Comparison of ENCODE assay signal across 1 cellular context in the genomic region with DNA sequence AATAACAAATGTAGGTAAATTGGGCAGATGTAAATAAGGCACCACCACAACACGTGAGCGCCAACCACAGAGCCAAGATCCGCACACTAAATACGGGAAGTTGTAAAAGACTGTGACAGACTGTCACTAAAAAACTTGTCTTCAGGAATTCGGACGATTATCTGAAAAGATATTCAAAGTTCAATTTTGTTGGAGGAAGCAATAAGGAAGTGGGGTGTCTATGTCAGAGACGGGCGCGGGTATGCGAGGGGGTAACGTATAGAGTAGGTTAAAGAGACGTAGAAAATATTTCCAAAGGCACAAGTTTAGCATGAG.
TF ChIP-seq lines count a peak whose summit lies in the region.

No MANE protein-coding gene starts in this region.

TF ChIP-seq in HEK293, 187 proteins besides CTCF, POLR2A, EP300 and RAD21 (continued from another document):
- TF ChIP-seq TSHZ1 (tag by site-specific recombination; IDR thresholded peaks at IDR 0.05; ENCODE audit: borderline replicate concordance) = no peak
- TF ChIP-seq, protein P1, sequence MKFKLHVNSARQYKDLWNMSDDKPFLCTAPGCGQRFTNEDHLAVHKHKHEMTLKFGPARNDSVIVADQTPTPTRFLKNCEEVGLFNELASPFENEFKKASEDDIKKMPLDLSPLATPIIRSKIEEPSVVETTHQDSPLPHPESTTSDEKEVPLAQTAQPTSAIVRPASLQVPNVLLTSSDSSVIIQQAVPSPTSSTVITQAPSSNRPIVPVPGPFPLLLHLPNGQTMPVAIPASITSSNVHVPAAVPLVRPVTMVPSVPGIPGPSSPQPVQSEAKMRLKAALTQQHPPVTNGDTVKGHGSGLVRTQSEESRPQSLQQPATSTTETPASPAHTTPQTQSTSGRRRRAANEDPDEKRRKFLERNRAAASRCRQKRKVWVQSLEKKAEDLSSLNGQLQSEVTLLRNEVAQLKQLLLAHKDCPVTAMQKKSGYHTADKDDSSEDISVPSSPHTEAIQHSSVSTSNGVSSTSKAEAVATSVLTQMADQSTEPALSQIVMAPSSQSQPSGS (tag by site-specific recombination; IDR thresholded peaks at IDR 0.05; ENCODE audit: low read depth) = no peak
- TF ChIP-seq ZNF16 (tag by site-specific recombination; IDR thresholded peaks at IDR 0.05; ENCODE audit: low read depth) = no peak
- TF ChIP-seq ZNF510 (tag by site-specific recombination; IDR thresholded peaks at IDR 0.05; ENCODE audit: insufficient replicate concordance) = no peak
- TF ChIP-seq ZNF776 (tag by site-specific recombination; IDR thresholded peaks at IDR 0.05; ENCODE audit: borderline replicate concordance) = no peak
- no peak for TF ChIP-seq ZNF585B (tag by site-specific recombination; IDR thresholded peaks at IDR 0.05)
- TF ChIP-seq ZNF501 (tag by site-specific recombination; IDR thresholded peaks at IDR 0.05) = no peak
- no peak for TF ChIP-seq ZNF391 (tag by site-specific recombination; IDR thresholded peaks at IDR 0.05; ENCODE audit: borderline replicate concordance, low read depth)
- no peak for TF ChIP-seq ZNF433 (tag by site-specific recombination; IDR thresholded peaks at IDR 0.05; ENCODE audit: low read depth)
- no peak for TF ChIP-seq ZIC2 (tag by site-specific recombination; IDR thresholded peaks at IDR 0.05)
- no peak for TF ChIP-seq ZNF248 (tag by site-specific recombination; IDR thresholded peaks at IDR 0.05)
- no peak for TF ChIP-seq ZNF426 (tag by site-specific recombination; IDR thresholded peaks at IDR 0.05)
